16 cellular contexts compared by ENCODE assay signal in genomic region chr13:34300559-34300958, GRCh38.
DNase-seq lines count a peak whose midpoint lies in the region; ATAC-seq and TF ChIP-seq lines count a peak whose summit lies in the region.
"Had no signal": no experiment of that assay in that cellular context is flagged by ENCODE, and none has a peak within 500 bp of the region (broad histone marks: within the 10 kb centered on the region; RNA-seq: fewer than 3 reads in every experiment).

No MANE protein-coding gene starts in this region.

- no peak overlapping the region for H3K27ac ChIP-seq in thoracic aorta
- H3K27ac ChIP-seq: HL-60 had no signal

- H3K4me3 ChIP-seq in kidney epithelial cell (ENCODE audit: low read depth, low read length) (no peak overlapping the region), thoracic aorta (peak overlapping the region; percentile 15)

- H3K36me3 ChIP-seq in kidney epithelial cell (ENCODE audit: control insufficient read depth, insufficient read depth, low read length) (no peaks in the 10 kb centered on the region), thoracic aorta (no peaks in the 10 kb centered on the region)

- H3K27me3 ChIP-seq in kidney epithelial cell (ENCODE audit: control insufficient read depth, insufficient read depth, low read length) (no peaks in the 10 kb centered on the region), thoracic aorta (replicated peaks; ENCODE audit: insufficient read depth) (no peaks in the 10 kb centered on the region)

- H3K4me1 ChIP-seq in thoracic aorta (ENCODE audit: control insufficient read depth in 1 of 2, low read depth in 2 of 2), result peaks cover 0 to 9% of the 10 kb centered on the region in 2 donors
- H3K4me1 ChIP-seq: Caco-2 had no signal

- no peaks in the 10 kb centered on the region for H3K9me3 ChIP-seq in thoracic aorta
- H3K9me3 ChIP-seq: Caco-2 had no signal

- ATAC-seq in thoracic aorta (ENCODE audit: insufficient number of reproducible peaks, low FRiP score, low read depth) (no peak), HG02610 (IDR thresholded peaks at IDR 0.05; ENCODE audit: unreplicated experiment) (no peak), omental fat pad (ENCODE audit: low FRiP score) (no peak)
- ATAC-seq: activated naive CD4-positive, alpha-beta T cell treated with anti-CD3 and anti-CD28 coated beads, Interleukin-2, amount 50 U/mL, for 72 hours; stimulated activated naive CD8-positive, alpha-beta T cell treated with anti-CD3 and anti-CD28 coated beads, Interleukin-15, Interleukin-2, amounts not matched to agents 100 U/mL and 50 U/mL, for 24 hours had no signal

- TF ChIP-seq CTCF in kidney epithelial cell (IDR thresholded peaks at IDR 0.05; ENCODE audit: insufficient read depth, low read length, poor library complexity, severe bottlenecking) (no peak), thoracic aorta (IDR thresholded peaks at IDR 0.05) (no peak), omental fat pad (IDR thresholded peaks at IDR 0.05) (no peak)

- DNase-seq in NCI-H510A treated with DMSO at 0.1 percent for 48 hours (lab: John Stamatoyannopoulos, UW) (peak; percentile 8), NCI-H510A (lab: John Stamatoyannopoulos, UW) (no peak), amniotic epithelial cell (ENCODE audit: low read depth) (peak; percentile 23), kidney epithelial cell (ENCODE audit: low read depth) (peak; percentile 23), thoracic aorta (ENCODE audit: low spot score) (no peak), omental fat pad (ENCODE audit: low spot score) (no peak), COR-L47 (lab: John Stamatoyannopoulos, UW) (no peak)
- DNase-seq: activated CD4-positive, alpha-beta T cell treated with anti-CD3 and anti-CD28 coated beads, Interleukin-2, amount 50 U/mL, for 4 hours; activated T-cell treated with anti-CD3 and anti-CD28 coated beads, Interleukin-2, amount 50 U/mL, for 1 hour; Caco-2; effector CD8-positive, alpha-beta T cell; NCI-H69; stimulated activated naive CD8-positive, alpha-beta T cell treated with anti-CD3 and anti-CD28 coated beads, Interleukin-15, Interleukin-2, amounts not matched to agents 100 U/mL and 50 U/mL, for 24 hours had no signal

Comparison
In these comparisons a context has a peak if more than half of its experiments do, and no peak if none do; other contexts are left out.
1. DNase-seq: peak in NCI-H510A treated with DMSO at 0.1 percent for 48 hours (single experiment), amniotic epithelial cell (single experiment) and kidney epithelial cell (single experiment); none in NCI-H510A (single experiment), thoracic aorta (single experiment), omental fat pad (single experiment) and COR-L47 (single experiment).